ENCODE assay signal across 16 cellular contexts in the genomic region with DNA sequence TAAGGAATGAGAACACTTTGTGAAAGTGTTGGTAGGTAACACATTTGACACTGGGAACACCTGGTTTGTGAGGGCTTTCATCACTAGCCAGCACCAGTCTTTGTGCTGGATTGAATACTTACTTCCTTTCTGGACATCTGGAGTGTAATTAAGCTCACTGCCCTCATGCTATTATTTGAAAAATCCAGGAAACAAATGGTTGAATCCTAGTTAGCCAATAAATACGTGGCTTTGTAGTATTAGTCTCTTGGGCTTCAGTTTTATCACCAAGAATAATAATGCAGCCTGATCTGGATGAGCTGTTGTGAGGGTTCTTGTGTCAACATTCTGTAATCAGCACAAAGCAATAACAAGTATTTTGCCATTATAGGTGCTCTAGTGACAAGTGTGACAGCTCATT. TPM values are rescaled to one million over a fixed set of nuclear protein-coding genes. Genes with fewer than 3 reads are reported as not detected.
DNase-seq lines count a peak whose midpoint lies in the region; ATAC-seq and FAIRE-seq lines count a peak whose summit lies in the region.
"Had no signal": no experiment of that assay in that cellular context is flagged by ENCODE, and none has a peak within 500 bp of the region (broad histone marks: within the 10 kb centered on the region; RNA-seq: fewer than 3 reads in every experiment).

No MANE protein-coding gene starts in this region.

- H3K27me3 ChIP-seq in right cardiac atrium (ENCODE audit: control insufficient read depth, insufficient read depth): no peaks in the 10 kb centered on the region

- H3K9me3 ChIP-seq in right cardiac atrium (ENCODE audit: control insufficient read depth, low read length): no peaks in the 10 kb centered on the region
- H3K9me3 ChIP-seq: mucosa of descending colon had no signal

- ATAC-seq in left ventricle myocardium superior (peak; percentile 33), right cardiac atrium (no peak), GM18498 (IDR thresholded peaks at IDR 0.05; ENCODE audit: unreplicated experiment) (no peak)
- ATAC-seq: activated CD8-positive, alpha-beta T cell treated with anti-CD3 and anti-CD28 coated beads for 36 hours; CD8-positive, alpha-beta T cell; mucosa of descending colon; stimulated activated naive CD8-positive, alpha-beta T cell treated with anti-CD3 and anti-CD28 coated beads, Interleukin-15, amount 100 ng/mL, for 72 hours had no signal

- intact Hi-C loops in left ventricle myocardium superior (cut with micrococcal nuclease) (no loop called here), right cardiac atrium (cut with DNase I) (no loop called here)

- peaks cover 2% of the 10 kb centered on the region for H3K4me1 ChIP-seq in right cardiac atrium (ENCODE audit: control insufficient read depth, insufficient read depth, low read length)

- DNase-seq in left ventricle myocardium superior (no peak), right cardiac atrium (no peak), NCI-H69 (lab: John Stamatoyannopoulos, UW) (peak; percentile 77), HPDE6-E6E7 (ENCODE audit: extremely low spot score) (no peak), NCI-H2227 treated with DMSO at 0.1 percent for 48 hours (lab: John Stamatoyannopoulos, UW) (no peak)
- DNase-seq in stimulated activated CD4-positive, alpha-beta T cell treated with anti-CD3 and anti-CD28 coated beads, Interleukin-4, amount 100 ng/mL, for 24 hours: no peak
- DNase-seq: ACHN; activated CD8-positive, alpha-beta T cell treated with anti-CD3 and anti-CD28 coated beads for 36 hours; CD8-positive, alpha-beta T cell; mucosa of descending colon; NCI-H1436 treated with DMSO at 0.1 percent for 48 hours; stimulated activated naive CD8-positive, alpha-beta T cell treated with anti-CD3 and anti-CD28 coated beads, Interleukin-15, amount 100 ng/mL, for 72 hours had no signal

- peak; percentile 82 for FAIRE-seq in islet of Langerhans (lab: Jason Lieb, UNC)
- FAIRE-seq: colon had no signal

- WGBS in right cardiac atrium: 45% methylated on average over 1 of the region's 1 CpG

- no peak overlapping the region for H3K27ac ChIP-seq in right cardiac atrium (ENCODE audit: low read length)
- H3K27ac ChIP-seq: SK-N-MC had no signal

- no peak overlapping the region for H3K4me3 ChIP-seq in right cardiac atrium (ENCODE audit: low read length)
- H3K4me3 ChIP-seq: mucosa of descending colon, SK-N-MC had no signal

RNA-seq across cellular contexts. Expression of a gene that starts 12.9 kb away (rescaled TPM):
- total RNA-seq in left ventricle myocardium superior (80.0 TPM), right cardiac atrium (100 to 1,000 TPM; 123 to 187 (median 152) TPM)
- 20.3 TPM for polyA plus RNA-seq in right cardiac atrium
- total RNA-seq: activated CD8-positive, alpha-beta T cell treated with anti-CD3 and anti-CD28 coated beads for 36 hours; CD8-positive, alpha-beta T cell had no signal
